ENCODE assay signal across 1 cellular context in the genomic region with DNA sequence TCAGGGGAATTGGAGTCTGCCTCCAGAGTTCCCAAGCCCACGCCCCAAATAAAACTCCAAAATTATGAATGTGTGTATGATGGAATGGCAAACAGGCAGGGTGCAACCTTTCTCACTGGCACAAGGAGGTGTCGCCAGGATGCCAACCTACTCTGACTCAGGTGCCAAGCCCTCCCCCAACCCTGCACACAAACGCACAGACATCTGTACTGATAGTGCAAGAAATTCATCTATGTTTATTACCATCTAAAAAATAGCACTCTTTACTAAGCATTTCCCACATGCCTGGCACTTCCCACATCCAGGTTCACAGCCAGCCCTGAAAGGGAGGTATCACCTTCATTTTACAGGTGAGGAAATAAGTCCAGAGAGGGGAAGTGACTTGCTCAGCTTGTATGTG.
TF ChIP-seq lines count a peak whose summit lies in the region.

No MANE protein-coding gene starts in this region.

TF ChIP-seq in GM23338, 12 proteins besides CTCF, POLR2A, EP300 and RAD21 (continued from another document):
- TF ChIP-seq, protein P1, sequence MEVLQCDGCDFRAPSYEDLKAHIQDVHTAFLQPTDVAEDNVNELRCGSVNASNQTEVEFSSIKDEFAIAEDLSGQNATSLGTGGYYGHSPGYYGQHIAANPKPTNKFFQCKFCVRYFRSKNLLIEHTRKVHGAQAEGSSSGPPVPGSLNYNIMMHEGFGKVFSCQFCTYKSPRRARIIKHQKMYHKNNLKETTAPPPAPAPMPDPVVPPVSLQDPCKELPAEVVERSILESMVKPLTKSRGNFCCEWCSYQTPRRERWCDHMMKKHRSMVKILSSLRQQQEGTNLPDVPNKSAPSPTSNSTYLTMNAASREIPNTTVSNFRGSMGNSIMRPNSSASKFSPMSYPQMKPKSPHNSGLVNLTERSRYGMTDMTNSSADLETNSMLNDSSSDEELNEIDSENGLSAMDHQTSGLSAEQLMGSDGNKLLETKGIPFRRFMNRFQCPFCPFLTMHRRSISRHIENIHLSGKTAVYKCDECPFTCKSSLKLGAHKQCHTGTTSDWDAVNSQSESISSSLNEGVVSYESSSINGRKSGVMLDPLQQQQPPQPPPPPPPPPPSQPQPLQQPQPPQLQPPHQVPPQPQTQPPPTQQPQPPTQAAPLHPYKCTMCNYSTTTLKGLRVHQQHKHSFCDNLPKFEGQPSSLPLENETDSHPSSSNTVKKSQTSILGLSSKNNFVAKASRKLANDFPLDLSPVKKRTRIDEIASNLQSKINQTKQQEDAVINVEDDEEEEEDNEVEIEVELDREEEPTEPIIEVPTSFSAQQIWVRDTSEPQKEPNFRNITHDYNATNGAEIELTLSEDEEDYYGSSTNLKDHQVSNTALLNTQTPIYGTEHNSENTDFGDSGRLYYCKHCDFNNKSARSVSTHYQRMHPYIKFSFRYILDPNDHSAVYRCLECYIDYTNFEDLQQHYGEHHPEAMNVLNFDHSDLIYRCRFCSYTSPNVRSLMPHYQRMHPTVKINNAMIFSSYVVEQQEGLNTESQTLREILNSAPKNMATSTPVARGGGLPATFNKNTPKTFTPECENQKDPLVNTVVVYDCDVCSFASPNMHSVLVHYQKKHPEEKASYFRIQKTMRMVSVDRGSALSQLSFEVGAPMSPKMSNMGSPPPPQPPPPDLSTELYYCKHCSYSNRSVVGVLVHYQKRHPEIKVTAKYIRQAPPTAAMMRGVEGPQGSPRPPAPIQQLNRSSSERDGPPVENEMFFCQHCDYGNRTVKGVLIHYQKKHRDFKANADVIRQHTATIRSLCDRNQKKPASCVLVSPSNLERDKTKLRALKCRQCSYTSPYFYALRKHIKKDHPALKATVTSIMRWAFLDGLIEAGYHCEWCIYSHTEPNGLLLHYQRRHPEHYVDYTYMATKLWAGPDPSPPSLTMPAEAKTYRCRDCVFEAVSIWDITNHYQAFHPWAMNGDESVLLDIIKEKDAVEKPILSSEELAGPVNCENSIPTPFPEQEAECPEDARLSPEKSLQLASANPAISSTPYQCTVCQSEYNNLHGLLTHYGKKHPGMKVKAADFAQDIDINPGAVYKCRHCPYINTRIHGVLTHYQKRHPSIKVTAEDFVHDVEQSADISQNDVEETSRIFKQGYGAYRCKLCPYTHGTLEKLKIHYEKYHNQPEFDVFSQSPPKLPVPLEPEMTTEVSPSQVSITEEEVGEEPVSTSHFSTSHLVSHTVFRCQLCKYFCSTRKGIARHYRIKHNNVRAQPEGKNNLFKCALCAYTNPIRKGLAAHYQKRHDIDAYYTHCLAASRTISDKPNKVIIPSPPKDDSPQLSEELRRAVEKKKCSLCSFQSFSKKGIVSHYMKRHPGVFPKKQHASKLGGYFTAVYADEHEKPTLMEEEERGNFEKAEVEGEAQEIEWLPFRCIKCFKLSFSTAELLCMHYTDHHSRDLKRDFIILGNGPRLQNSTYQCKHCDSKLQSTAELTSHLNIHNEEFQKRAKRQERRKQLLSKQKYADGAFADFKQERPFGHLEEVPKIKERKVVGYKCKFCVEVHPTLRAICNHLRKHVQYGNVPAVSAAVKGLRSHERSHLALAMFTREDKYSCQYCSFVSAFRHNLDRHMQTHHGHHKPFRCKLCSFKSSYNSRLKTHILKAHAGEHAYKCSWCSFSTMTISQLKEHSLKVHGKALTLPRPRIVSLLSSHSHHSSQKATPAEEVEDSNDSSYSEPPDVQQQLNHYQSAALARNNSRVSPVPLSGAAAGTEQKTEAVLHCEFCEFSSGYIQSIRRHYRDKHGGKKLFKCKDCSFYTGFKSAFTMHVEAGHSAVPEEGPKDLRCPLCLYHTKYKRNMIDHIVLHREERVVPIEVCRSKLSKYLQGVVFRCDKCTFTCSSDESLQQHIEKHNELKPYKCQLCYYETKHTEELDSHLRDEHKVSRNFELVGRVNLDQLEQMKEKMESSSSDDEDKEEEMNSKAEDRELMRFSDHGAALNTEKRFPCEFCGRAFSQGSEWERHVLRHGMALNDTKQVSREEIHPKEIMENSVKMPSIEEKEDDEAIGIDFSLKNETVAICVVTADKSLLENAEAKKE (CRISPR knock-in tag; IDR thresholded peaks at IDR 0.05), result no peak
- TF ChIP-seq ZNF331 (CRISPR knock-in tag; IDR thresholded peaks at IDR 0.05; ENCODE audit: low read depth), result no peak
- TF ChIP-seq STAT1 (IDR thresholded peaks at IDR 0.05; ENCODE audit: unreplicated experiment), result no peak
- no peak for TF ChIP-seq EZH2 (IDR thresholded peaks at IDR 0.05; ENCODE audit: low read depth, unreplicated experiment)
- TF ChIP-seq, protein P2, sequence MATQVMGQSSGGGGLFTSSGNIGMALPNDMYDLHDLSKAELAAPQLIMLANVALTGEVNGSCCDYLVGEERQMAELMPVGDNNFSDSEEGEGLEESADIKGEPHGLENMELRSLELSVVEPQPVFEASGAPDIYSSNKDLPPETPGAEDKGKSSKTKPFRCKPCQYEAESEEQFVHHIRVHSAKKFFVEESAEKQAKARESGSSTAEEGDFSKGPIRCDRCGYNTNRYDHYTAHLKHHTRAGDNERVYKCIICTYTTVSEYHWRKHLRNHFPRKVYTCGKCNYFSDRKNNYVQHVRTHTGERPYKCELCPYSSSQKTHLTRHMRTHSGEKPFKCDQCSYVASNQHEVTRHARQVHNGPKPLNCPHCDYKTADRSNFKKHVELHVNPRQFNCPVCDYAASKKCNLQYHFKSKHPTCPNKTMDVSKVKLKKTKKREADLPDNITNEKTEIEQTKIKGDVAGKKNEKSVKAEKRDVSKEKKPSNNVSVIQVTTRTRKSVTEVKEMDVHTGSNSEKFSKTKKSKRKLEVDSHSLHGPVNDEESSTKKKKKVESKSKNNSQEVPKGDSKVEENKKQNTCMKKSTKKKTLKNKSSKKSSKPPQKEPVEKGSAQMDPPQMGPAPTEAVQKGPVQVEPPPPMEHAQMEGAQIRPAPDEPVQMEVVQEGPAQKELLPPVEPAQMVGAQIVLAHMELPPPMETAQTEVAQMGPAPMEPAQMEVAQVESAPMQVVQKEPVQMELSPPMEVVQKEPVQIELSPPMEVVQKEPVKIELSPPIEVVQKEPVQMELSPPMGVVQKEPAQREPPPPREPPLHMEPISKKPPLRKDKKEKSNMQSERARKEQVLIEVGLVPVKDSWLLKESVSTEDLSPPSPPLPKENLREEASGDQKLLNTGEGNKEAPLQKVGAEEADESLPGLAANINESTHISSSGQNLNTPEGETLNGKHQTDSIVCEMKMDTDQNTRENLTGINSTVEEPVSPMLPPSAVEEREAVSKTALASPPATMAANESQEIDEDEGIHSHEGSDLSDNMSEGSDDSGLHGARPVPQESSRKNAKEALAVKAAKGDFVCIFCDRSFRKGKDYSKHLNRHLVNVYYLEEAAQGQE (IDR thresholded peaks at IDR 0.05; ENCODE audit: unreplicated experiment), result no peak
- TF ChIP-seq EZH2phosphoT487 (IDR thresholded peaks at IDR 0.05; ENCODE audit: unreplicated experiment), result no peak
- TF ChIP-seq, protein P3, sequence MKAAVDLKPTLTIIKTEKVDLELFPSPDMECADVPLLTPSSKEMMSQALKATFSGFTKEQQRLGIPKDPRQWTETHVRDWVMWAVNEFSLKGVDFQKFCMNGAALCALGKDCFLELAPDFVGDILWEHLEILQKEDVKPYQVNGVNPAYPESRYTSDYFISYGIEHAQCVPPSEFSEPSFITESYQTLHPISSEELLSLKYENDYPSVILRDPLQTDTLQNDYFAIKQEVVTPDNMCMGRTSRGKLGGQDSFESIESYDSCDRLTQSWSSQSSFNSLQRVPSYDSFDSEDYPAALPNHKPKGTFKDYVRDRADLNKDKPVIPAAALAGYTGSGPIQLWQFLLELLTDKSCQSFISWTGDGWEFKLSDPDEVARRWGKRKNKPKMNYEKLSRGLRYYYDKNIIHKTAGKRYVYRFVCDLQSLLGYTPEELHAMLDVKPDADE (IDR thresholded peaks at IDR 0.05), result no peak
- no peak for TF ChIP-seq CREB1 (CRISPR knock-in tag; IDR thresholded peaks at IDR 0.05; ENCODE audit: low read depth)
- no peak for TF ChIP-seq NANOG (IDR thresholded peaks at IDR 0.05; ENCODE audit: borderline replicate concordance)
- TF ChIP-seq JUNB (IDR thresholded peaks at IDR 0.05; ENCODE audit: unreplicated experiment), result no peak
TF ChIP-seq in GM23338: peak in this region for 0.
